8 cellular contexts compared by ENCODE assay signal in the genomic region with DNA sequence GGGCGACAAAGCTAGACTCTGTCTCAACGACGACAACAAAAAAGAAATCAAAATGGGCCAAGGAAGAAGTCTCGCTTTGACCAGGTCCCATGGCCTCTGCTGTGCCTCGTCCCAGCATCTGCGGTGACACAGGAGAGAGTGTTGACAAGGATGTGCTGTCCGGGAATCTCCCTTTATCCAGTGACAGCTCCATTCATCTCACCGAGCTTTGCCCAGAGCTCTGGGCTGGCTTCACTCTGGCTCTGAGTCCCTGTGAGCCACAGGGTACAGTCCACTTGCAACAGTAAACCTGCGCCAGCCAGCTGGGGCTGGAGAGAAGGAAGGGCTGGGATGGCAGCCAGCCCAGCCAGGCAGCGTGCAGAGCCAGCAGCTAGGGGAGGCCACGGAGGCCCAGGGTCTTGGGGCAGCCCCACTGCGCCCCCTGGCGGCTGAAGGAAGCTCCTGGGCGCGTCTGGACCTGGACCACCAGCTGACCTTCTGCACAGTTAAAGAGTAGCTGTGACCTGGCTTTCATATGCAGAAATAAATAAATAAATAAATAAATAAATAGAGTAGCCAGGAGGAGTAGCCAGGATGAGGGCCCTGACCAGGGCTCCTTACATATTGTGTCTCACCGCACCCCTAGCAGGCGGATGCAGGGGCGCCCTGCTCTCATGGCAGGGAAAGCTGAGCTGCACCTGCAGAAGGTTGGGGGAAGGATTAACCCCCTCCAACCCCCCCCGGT. TPM values are rescaled to one million over a fixed set of nuclear protein-coding genes. Genes with fewer than 3 reads are reported as not detected.
A peak's percentile ranks its signal among the peaks of the same experiment; 100 is the strongest.
DNase-seq lines count a peak whose midpoint lies in the region; ATAC-seq and TF ChIP-seq lines count a peak whose summit lies in the region.

No MANE protein-coding gene starts in this region.

- H3K9me3 ChIP-seq in lung (ENCODE audit: control insufficient read depth in 2 of 2, insufficient read depth in 1 of 2, low read length in 1 of 2) = no peaks in the 10 kb centered on the region

- no peaks in the 10 kb centered on the region for H3K36me3 ChIP-seq in lung (ENCODE audit: control insufficient read depth in 2 of 2, insufficient read depth in 2 of 2, low read length in 2 of 2)

- H3K27me3 ChIP-seq in lung (ENCODE audit: control insufficient read depth, insufficient read depth) = no peaks in the 10 kb centered on the region

- H3K4me1 ChIP-seq in lung (ENCODE audit: control insufficient read depth in 2 of 2, insufficient read depth in 2 of 2, low read length in 2 of 2) = peaks cover 3 to 12% of the 10 kb centered on the region in 2 donors

- 34 to 38% methylated on average over 19 of the region's 19 CpGs for WGBS in lung, 2 donors

- TF ChIP-seq CTCF in lung (IDR thresholded peaks at IDR 0.05; ENCODE audit: control extremely low read depth, extremely low read depth) = peak; percentile 95

- peak; percentile 58 for ATAC-seq in HG03135 (IDR thresholded peaks at IDR 0.05; ENCODE audit: unreplicated experiment)
- ATAC-seq in lung (ENCODE audit: insufficient read depth, low FRiP score) = peak; percentile 93
- no peak for ATAC-seq in GM19463 (IDR thresholded peaks at IDR 0.05; ENCODE audit: unreplicated experiment)

- DNase-seq in DMS 273 (lab: John Stamatoyannopoulos, UW; ENCODE audit: unreplicated experiment) (peak; percentile 98), NCI-H526 (lab: John Stamatoyannopoulos, UW) (peak; percentile 75 to 92), dermis blood vessel endothelial cell (peak; percentile 96), lung (ENCODE audit: low spot score) (peak; percentile 90)
- peak; percentile 66 for DNase-seq in activated CD4-positive, alpha-beta T cell treated with anti-CD3 and anti-CD28 coated beads, Interleukin-2, amount 50 U/mL, for 4 hours
- peak; percentile 23 to 74 (median 47) for DNase-seq in stimulated activated CD4-positive, alpha-beta T cell treated with anti-CD3 and anti-CD28 coated beads, TNF-alpha, amount 100 ng/mL, for 1 hour (ENCODE audit: low read depth in 3 of 3, low spot score in 1 of 3)

- no peak overlapping the region for H3K4me3 ChIP-seq in lung

- H3K27ac ChIP-seq in lung (ENCODE audit: low read depth in 1 of 2, low read length in 1 of 2) = peak overlapping the region in 1 of 2 donors; percentile 8

RNA-seq across cellular contexts. Expression of a gene that starts 29.7 kb away (rescaled TPM):
- total RNA-seq in dermis blood vessel endothelial cell (1,154 and 2,045 TPM in 2 replicates), lung (1,000 to 10,000 TPM in 1 of 2 donors, 100 to 1,000 TPM in 1; 449 to 1,342 TPM)
- 1,000 to 10,000 TPM in 1 of 2 donors, 100 to 1,000 TPM in 1; 577 to 1,784 TPM for polyA plus RNA-seq in lung

RNA-seq across cellular contexts. Expression of a gene that starts 31.4 kb away (rescaled TPM):
- 50.7 and 70.7 TPM in 2 replicates for total RNA-seq in dermis blood vessel endothelial cell
- 100 to 1,000 TPM in 1 of 2 donors, 10 to 100 TPM in 1; 89.1 to 207 TPM for total RNA-seq in lung
- polyA plus RNA-seq in lung = 10 to 100 TPM; 21.7 to 25.9 TPM

Comparison
In these comparisons a context has a peak if more than half of its experiments do, and no peak if none do; other contexts are left out.
1. DNase-seq: peak in every context shown above with its lines; median percentile 98 in DMS 273; 96 in dermis blood vessel endothelial cell; 90 in lung; 84 in NCI-H526; 66 in activated CD4-positive, alpha-beta T cell treated with anti-CD3 and anti-CD28 coated beads, Interleukin-2, amount 50 U/mL, for 4 hours; 47 in stimulated activated CD4-positive, alpha-beta T cell treated with anti-CD3 and anti-CD28 coated beads, TNF-alpha, amount 100 ng/mL, for 1 hour.